14 cellular contexts compared by ENCODE assay signal in genomic region chr5:13278148-13278547, GRCh38.
DNase-seq lines count a peak whose midpoint lies in the region; ATAC-seq, FAIRE-seq and TF ChIP-seq lines count a peak whose summit lies in the region.
"Had no signal": no experiment of that assay in that cellular context is flagged by ENCODE, and none has a peak within 500 bp of the region (broad histone marks: within the 10 kb centered on the region; RNA-seq: fewer than 3 reads in every experiment).

No MANE protein-coding gene starts in this region.

- no CpG with 5 or more reads among the region's 2 CpGs for WGBS in H9 (ENCODE audit: extremely low coverage, insufficient read length, low lambda C conversion rate)

- no peak overlapping the region for H2AK5ac ChIP-seq in H9 (ENCODE audit: insufficient read length, low read length)

- H3K4me3 Mint-ChIP-seq in Caco-2 (ENCODE audit: unreplicated experiment), result no peak overlapping the region
- H3K4me3 Mint-ChIP-seq in H9, result no peak overlapping the region; a peak in 1 of 5 replicates
- no peak overlapping the region for H3K4me3 Mint-ChIP-seq in glutamatergic neuron (ENCODE audit: unreplicated experiment)
- H3K4me3 Mint-ChIP-seq: activated naive CD8-positive, alpha-beta T cell treated with anti-CD3 and anti-CD28 coated beads, Interleukin-2, amount 10 ng/mL, durations not matched to agents 7 days and 5 days had no signal

- H3K27ac Mint-ChIP-seq in Caco-2 (ENCODE audit: unreplicated experiment) (no peak overlapping the region), H9 (no peak overlapping the region), glutamatergic neuron (ENCODE audit: unreplicated experiment) (no peak overlapping the region)
- H3K27ac Mint-ChIP-seq: activated naive CD8-positive, alpha-beta T cell treated with anti-CD3 and anti-CD28 coated beads, Interleukin-2, amount 10 ng/mL, durations not matched to agents 7 days and 5 days had no signal

- DNase-seq in Caco-2 (no peak), H9 (no peak), RCC 7860 (ENCODE audit: low spot score) (peak; percentile 30), glutamatergic neuron (no peak), putamen (ENCODE audit: low spot score) (no peak), GM13977 (ENCODE audit: low spot score) (no peak), NCI-H446 (lab: John Stamatoyannopoulos, UW) (no peak)
- DNase-seq: activated CD4-positive, alpha-beta T cell treated with anti-CD3 and anti-CD28 coated beads, Interleukin-2, amount 50 U/mL, for 4 hours; activated naive CD8-positive, alpha-beta T cell treated with anti-CD3 and anti-CD28 coated beads, Interleukin-2, amount 10 ng/mL, durations not matched to agents 7 days and 5 days; nucleus accumbens; Right ventricle myocardium superior had no signal

- H3K4me2 ChIP-seq in H9 (ENCODE audit: insufficient read depth, insufficient read length, low read length), result no peak overlapping the region

- no peaks in the 10 kb centered on the region for H3K79me2 ChIP-seq in H9 (ENCODE audit: insufficient read depth, low read length)

- H3T11ph ChIP-seq in H9 (ENCODE audit: low read length), result no peak overlapping the region

- H3K4me3 ChIP-seq in Caco-2 (ENCODE audit: low read depth, low read length), result no peak overlapping the region
- H3K4me3 ChIP-seq: MG63 had no signal

- no peak overlapping the region for H2AFZ ChIP-seq in H9 (ENCODE audit: low read length)

- peak; percentile 52 for FAIRE-seq in RCC 7860 (lab: Jason Lieb, UNC)
- FAIRE-seq: urothelium cell line had no signal

- no peak overlapping the region for H4K91ac ChIP-seq in H9 (ENCODE audit: insufficient read length, low read depth, low read length)

- H2BK15ac ChIP-seq in H9 (ENCODE audit: low read depth, low read length), result no peak overlapping the region

- BruUV-seq in Caco-2 (replicated peaks; lab: Mats Ljungman, UMichigan), result no TSS peak

- CTCF ChIA-PET in Caco-2 (lab: Charles Lee), result no interaction called here

- H3K4me1 ChIP-seq in Caco-2 (no peaks in the 10 kb centered on the region), H9 (ENCODE audit: insufficient read depth, low read length) (no peaks in the 10 kb centered on the region)

- no peak overlapping the region for H3K18ac ChIP-seq in H9 (ENCODE audit: insufficient read length, low read depth, low read length)

- H3K27me3 Mint-ChIP-seq in Caco-2 (ENCODE audit: insufficient read depth, unreplicated experiment) (peaks cover 3% of the 10 kb centered on the region), H9 (ENCODE audit: low read depth) (no peaks in the 10 kb centered on the region), glutamatergic neuron (ENCODE audit: unreplicated experiment) (no peaks in the 10 kb centered on the region)
- H3K27me3 Mint-ChIP-seq: activated naive CD8-positive, alpha-beta T cell treated with anti-CD3 and anti-CD28 coated beads, Interleukin-2, amount 10 ng/mL, durations not matched to agents 7 days and 5 days had no signal

- no peak for ATAC-seq in HG02798 (IDR thresholded peaks at IDR 0.05; ENCODE audit: poor library complexity, unreplicated experiment)

- H3K9me3 Mint-ChIP-seq in Caco-2 (ENCODE audit: unreplicated experiment) (no peaks in the 10 kb centered on the region), H9 (no peaks in the 10 kb centered on the region), glutamatergic neuron (ENCODE audit: unreplicated experiment) (no peaks in the 10 kb centered on the region)

- H3K23me2 ChIP-seq in H9 (ENCODE audit: insufficient read length, low read depth, low read length, poor library complexity, severe bottlenecking), result no peaks in the 10 kb centered on the region

- no peaks in the 10 kb centered on the region for H4K20me1 ChIP-seq in H9 (ENCODE audit: control insufficient read depth, insufficient read depth, insufficient read length)

- H3K9me3 ChIP-seq in Caco-2 (0 out of 2 replicates have a peak, but pooled peaks cover 3% of the 10 kb centered on the region), H9 (ENCODE audit: control insufficient read depth, low read depth, low read length) (no peaks in the 10 kb centered on the region)
- H3K9me3 ChIP-seq: MG63 had no signal

- H3K27ac ChIP-seq in H9 (ENCODE audit: insufficient read length, low read depth, low read length), result no peak overlapping the region

- no peak overlapping the region for H4K5ac ChIP-seq in H9 (ENCODE audit: insufficient read length, low read depth, low read length)

- no peak overlapping the region for H4K8ac ChIP-seq in H9 (replicated peaks; ENCODE audit: insufficient read length, low read depth, low read length)

- no peak overlapping the region for H2BK120ac ChIP-seq in H9 (ENCODE audit: low read depth, low read length, poor library complexity, severe bottlenecking)

- POLR2A ChIA-PET in Caco-2 (lab: Charles Lee), result no interaction called here

- no peak overlapping the region for H3K56ac ChIP-seq in H9 (ENCODE audit: insufficient read length, low read depth, low read length)

- intact Hi-C loops in Caco-2 (cut with micrococcal nuclease; ENCODE audit: unreplicated experiment), result loop anchor here (10.0 kb wide), 1 partner anchor 197 kb away; no protein-coding TSS in a partner anchor

- H3K4ac ChIP-seq in H9 (ENCODE audit: low read depth, low read length), result no peak overlapping the region

- TF ChIP-seq CTCF in Caco-2 (IDR thresholded peaks at IDR 0.05; ENCODE audit: insufficient read depth in 1 of 2, low read depth in 1 of 2, low read length in 1 of 2, severe bottlenecking in 1 of 2, unreplicated experiment in 1 of 2), result peak; percentile 30 to 48
- peak; percentile 61 for TF ChIP-seq CTCF in H9 (conservative IDR thresholded peaks at IDR 0.05)
- peak; percentile 71 for TF ChIP-seq CTCF in glutamatergic neuron (IDR thresholded peaks at IDR 0.05; ENCODE audit: partially characterized antibody, unreplicated experiment)
- TF ChIP-seq CTCF in GM13977 (IDR thresholded peaks at IDR 0.05; ENCODE audit: extremely low read depth, insufficient read depth, missing control alignments), result no peak

- no peak overlapping the region for H2BK5ac ChIP-seq in H9 (ENCODE audit: insufficient read length, low read length)

- H3K23ac ChIP-seq in H9 (ENCODE audit: insufficient read length, low read depth, low read length), result no peak overlapping the region

- H3K36me3 Mint-ChIP-seq in Caco-2 (ENCODE audit: insufficient read depth, unreplicated experiment), result no peaks in the 10 kb centered on the region
- no peaks in the 10 kb centered on the region for H3K36me3 Mint-ChIP-seq in H9 (ENCODE audit: insufficient read depth in 1 of 3, low read depth in 3 of 3)
- no peaks in the 10 kb centered on the region for H3K36me3 Mint-ChIP-seq in glutamatergic neuron (ENCODE audit: unreplicated experiment)
- H3K36me3 Mint-ChIP-seq: activated naive CD8-positive, alpha-beta T cell treated with anti-CD3 and anti-CD28 coated beads, Interleukin-2, amount 10 ng/mL, durations not matched to agents 7 days and 5 days had no signal

- H3K9ac ChIP-seq in H9 (ENCODE audit: extremely low read depth, insufficient read length, low read length), result no peak overlapping the region

- H3K79me1 ChIP-seq in H9 (ENCODE audit: insufficient read depth, low read depth, low read length, poor library complexity, severe bottlenecking), result no peaks in the 10 kb centered on the region

- H3K4me1 Mint-ChIP-seq in Caco-2 (ENCODE audit: low read depth, unreplicated experiment), result no peaks in the 10 kb centered on the region
- no peaks in the 10 kb centered on the region for H3K4me1 Mint-ChIP-seq in H9
- no peaks in the 10 kb centered on the region for H3K4me1 Mint-ChIP-seq in glutamatergic neuron (ENCODE audit: low read depth, unreplicated experiment)
- H3K4me1 Mint-ChIP-seq: activated naive CD8-positive, alpha-beta T cell treated with anti-CD3 and anti-CD28 coated beads, Interleukin-2, amount 10 ng/mL, durations not matched to agents 7 days and 5 days had no signal

- no peak overlapping the region for H2BK20ac ChIP-seq in H9 (ENCODE audit: low read depth, low read length, poor library complexity, severe bottlenecking)

- no peak overlapping the region for H3K14ac ChIP-seq in H9 (ENCODE audit: insufficient read depth, low read length)

- in situ Hi-C loops in GM13977 (cut with MboI; ENCODE audit: low pct_unique_long_range_greater_than_20kb, low sequenced_read_pairs, unreplicated experiment), result no loop called here

- H3K27me3 ChIP-seq in Caco-2 (replicated peaks; ENCODE audit: control insufficient read depth, insufficient read depth, low read length) (no peaks in the 10 kb centered on the region), H9 (ENCODE audit: insufficient read depth, low read length) (no peaks in the 10 kb centered on the region)
- H3K27me3 ChIP-seq: MG63 had no signal

- H2BK12ac ChIP-seq in H9 (ENCODE audit: insufficient read length, low read depth, low read length), result no peak overlapping the region

- no peaks in the 10 kb centered on the region for H3K36me3 ChIP-seq in Caco-2 (ENCODE audit: control insufficient read depth, insufficient read depth, low read length)
- H3K36me3 ChIP-seq: MG63 had no signal
